ENCODE assay signal across 1 cellular context in genomic region chrX:154833746-154834274, GRCh38.
TF ChIP-seq lines count a peak whose summit lies in the region.

No MANE protein-coding gene starts in this region.

TF ChIP-seq in H1, 55 proteins besides CTCF, POLR2A, EP300 and RAD21:
- TF ChIP-seq SIRT6 (IDR thresholded peaks at IDR 0.05; ENCODE audit: low read length) (no peak), BACH1 (IDR thresholded peaks at IDR 0.05; ENCODE audit: low read length) (no peak), SP2 (IDR thresholded peaks at IDR 0.05; ENCODE audit: low read length) (no peak), KDM5A (IDR thresholded peaks at IDR 0.05; ENCODE audit: low read length) (no peak), JUN (IDR thresholded peaks at IDR 0.05; ENCODE audit: low read depth, low read length) (no peak), CHD7 (IDR thresholded peaks at IDR 0.05; ENCODE audit: insufficient replicate concordance, low read length) (no peak), POLR2AphosphoS5 (IDR thresholded peaks at IDR 0.05; ENCODE audit: low read depth, low read length) (no peak), POU5F1 (IDR thresholded peaks at IDR 0.05; ENCODE audit: low read depth, low read length) (no peak), ATF2 (IDR thresholded peaks at IDR 0.05; ENCODE audit: low read length) (no peak), EGR1 (IDR thresholded peaks at IDR 0.05; ENCODE audit: borderline replicate concordance, low read depth, low read length) (no peak), E2F6 (IDR thresholded peaks at IDR 0.05) (no peak), RBBP5 (IDR thresholded peaks at IDR 0.05; ENCODE audit: borderline replicate concordance, low read depth, low read length) (no peak), SRF (IDR thresholded peaks at IDR 0.05; ENCODE audit: low read depth, low read length) (no peak)
